In genomic region chr6:136262940-136263339, GRCh38 we compare ENCODE assay signal across 19 cellular contexts. TPM values are rescaled to one million over a fixed set of nuclear protein-coding genes. Genes with fewer than 3 reads are reported as not detected.
A peak's percentile ranks its signal among the peaks of the same experiment; 100 is the strongest.
DNase-seq lines count a peak whose midpoint lies in the region; ATAC-seq, FAIRE-seq and TF ChIP-seq lines count a peak whose summit lies in the region.
"Had no signal": no experiment of that assay in that cellular context is flagged by ENCODE, and none has a peak within 500 bp of the region (broad histone marks: within the 10 kb centered on the region; RNA-seq: fewer than 3 reads in every experiment).

No MANE protein-coding gene starts in this region.

- no peak for TF ChIP-seq EP300 in HepG2 (IDR thresholded peaks at IDR 0.05; ENCODE audit: low read depth in 2 of 2, low read length in 2 of 2)
- TF ChIP-seq EP300 in HepG2 (CRISPR knock-in tag; IDR thresholded peaks at IDR 0.05; ENCODE audit: borderline replicate concordance): no peak

- no peak overlapping the region for H3K9ac ChIP-seq in HepG2 (ENCODE audit: insufficient read depth, low read depth, low read length)
- no peak overlapping the region for H3K9ac ChIP-seq in smooth muscle cell (ENCODE audit: low read depth)

- CTCF ChIA-PET in activated CD8-positive, alpha-beta T cell treated with anti-CD3 and anti-CD28 coated beads for 36 hours (lab: Charles Lee): interaction anchor here (1.0 to 1.6 kb wide), 3 partner anchors 9 to 36 kb away, joined by 3 to 6 read pairs (median 4); no protein-coding TSS in a partner anchor
- CTCF ChIA-PET in activated CD8-positive, alpha-beta T cell treated with anti-CD3 and anti-CD28 coated beads, Interleukin-2, amount 10 ng/mL, durations not matched to agents 7 days and 5 days (lab: Charles Lee): interaction anchor here (1.1 to 1.4 kb wide), 2 partner anchors 19 to 21 kb away, joined by 3 to 4 read pairs; no protein-coding TSS in a partner anchor
- CTCF ChIA-PET in HepG2 (lab: Yijun Ruan, JAX; ENCODE audit: low intra/inter-chr PET ratio, low total read pairs): no interaction called here

- peak overlapping the region; percentile 66 for H3K27ac Mint-ChIP-seq in activated CD8-positive, alpha-beta T cell treated with anti-CD3 and anti-CD28 coated beads for 36 hours
- no peak overlapping the region for H3K27ac Mint-ChIP-seq in activated CD8-positive, alpha-beta T cell treated with anti-CD3 and anti-CD28 coated beads, Interleukin-2, amount 10 ng/mL, durations not matched to agents 7 days and 5 days
- peak overlapping the region; percentile 25 for H3K27ac Mint-ChIP-seq in activated naive CD8-positive, alpha-beta T cell treated with anti-CD3 and anti-CD28 coated beads for 36 hours

- no peak for TF ChIP-seq RAD21 in HepG2 (CRISPR knock-in tag; IDR thresholded peaks at IDR 0.05)

- in situ Hi-C loops in HepG2 (cut with HindIII; ENCODE audit: extremely low pct_ligation_motif_present, low pct_unique_long_range_greater_than_20kb): no loop called here

- H3K9me3 ChIP-seq in HepG2 (ENCODE audit: low read length): no peaks in the 10 kb centered on the region
- H3K9me3 ChIP-seq in right lobe of liver: no peaks in the 10 kb centered on the region
- H3K9me3 ChIP-seq in smooth muscle cell (replicated peaks; ENCODE audit: low read depth): no peaks in the 10 kb centered on the region

- no peaks in the 10 kb centered on the region for H3K27me3 Mint-ChIP-seq in activated CD8-positive, alpha-beta T cell treated with anti-CD3 and anti-CD28 coated beads for 36 hours
- no peaks in the 10 kb centered on the region for H3K27me3 Mint-ChIP-seq in activated CD8-positive, alpha-beta T cell treated with anti-CD3 and anti-CD28 coated beads, Interleukin-2, amount 10 ng/mL, durations not matched to agents 7 days and 5 days (ENCODE audit: low read depth)
- H3K27me3 Mint-ChIP-seq in activated naive CD8-positive, alpha-beta T cell treated with anti-CD3 and anti-CD28 coated beads for 36 hours: no peaks in the 10 kb centered on the region

- H3K4me3 ChIP-seq in HepG2 (replicated peaks in 1 of 3; ENCODE audit: insufficient read depth in 1 of 3, low read depth in 2 of 3, low read length in 3 of 3): no peak overlapping the region
- no peak overlapping the region for H3K4me3 ChIP-seq in right lobe of liver
- no peak overlapping the region for H3K4me3 ChIP-seq in smooth muscle cell

- 100% methylated on average over 1 of the region's 1 CpG for WGBS in HepG2 (ENCODE audit: low lambda C conversion rate)
- 69% methylated on average over 1 of the region's 1 CpG for WGBS in right lobe of liver (ENCODE audit: insufficient coverage, low coverage, low lambda C conversion rate, missing lambda C conversion rate)
- WGBS in smooth muscle cell (ENCODE audit: low lambda C conversion rate): 26% methylated on average over 1 of the region's 1 CpG

- H3K4me1 ChIP-seq in HepG2 (ENCODE audit: insufficient read depth, low read length) (no peaks in the 10 kb centered on the region), right lobe of liver (no peaks in the 10 kb centered on the region), smooth muscle cell (ENCODE audit: low read depth) (no peaks in the 10 kb centered on the region)

- BruUV-seq in HepG2 (replicated peaks; lab: Mats Ljungman, UMichigan): no TSS peak

- DNase-seq in activated CD8-positive, alpha-beta T cell treated with anti-CD3 and anti-CD28 coated beads for 36 hours: no peak
- DNase-seq in activated CD8-positive, alpha-beta T cell treated with anti-CD3 and anti-CD28 coated beads, Interleukin-2, amount 10 ng/mL, durations not matched to agents 7 days and 5 days: no peak
- DNase-seq in HepG2 (ENCODE audit: low spot score) (no peak), right lobe of liver (no peak), smooth muscle cell (lab: John Stamatoyannopoulos, UW; ENCODE audit: unreplicated experiment) (no peak), NCI-H1417 treated with DMSO at 0.1 percent for 48 hours (lab: John Stamatoyannopoulos, UW) (no peak)
- no peak for DNase-seq in activated naive CD8-positive, alpha-beta T cell treated with anti-CD3 and anti-CD28 coated beads for 36 hours
- DNase-seq: DMS53, GDM1, Kasumi-1, NCI-H1417, NCI-H187, NCI-H446, NCI-H526 had no signal

- H3K36me3 Mint-ChIP-seq in activated CD8-positive, alpha-beta T cell treated with anti-CD3 and anti-CD28 coated beads for 36 hours (ENCODE audit: low read depth): peaks cover 60% of the 10 kb centered on the region
- peaks cover 71% of the 10 kb centered on the region for H3K36me3 Mint-ChIP-seq in activated CD8-positive, alpha-beta T cell treated with anti-CD3 and anti-CD28 coated beads, Interleukin-2, amount 10 ng/mL, durations not matched to agents 7 days and 5 days (ENCODE audit: low read depth)
- H3K36me3 Mint-ChIP-seq in activated naive CD8-positive, alpha-beta T cell treated with anti-CD3 and anti-CD28 coated beads for 36 hours: peaks cover 40% of the 10 kb centered on the region

- no peak overlapping the region for H3K27ac ChIP-seq in HepG2 (ENCODE audit: extremely low read length, insufficient read depth, low read length)
- no peak overlapping the region for H3K27ac ChIP-seq in right lobe of liver
- peak overlapping the region; percentile 7 for H3K27ac ChIP-seq in smooth muscle cell (ENCODE audit: low read depth)
- H3K27ac ChIP-seq: C4-2B had no signal

- peaks cover 12% of the 10 kb centered on the region for H3F3A ChIP-seq in smooth muscle cell (ENCODE audit: low read depth)

- no peak for FAIRE-seq in HepG2 (lab: Jason Lieb, UNC)
- FAIRE-seq: GM19239, HTR-8/SVneo, RCC 7860 had no signal

- no peak overlapping the region for H3K4me2 ChIP-seq in HepG2 (ENCODE audit: low read depth, low read length)
- no peak overlapping the region for H3K4me2 ChIP-seq in smooth muscle cell

- H3K79me2 ChIP-seq in HepG2 (ENCODE audit: insufficient read depth, low read length): peaks cover 20% of the 10 kb centered on the region
- peaks cover 44% of the 10 kb centered on the region for H3K79me2 ChIP-seq in smooth muscle cell (ENCODE audit: low read depth)

- intact Hi-C loops in activated CD8-positive, alpha-beta T cell treated with anti-CD3 and anti-CD28 coated beads for 36 hours (cut with micrococcal nuclease): loop anchor here (10.0 kb wide), 1 partner anchor 52 kb away; no protein-coding TSS in a partner anchor
- intact Hi-C loops in HepG2 (cut with micrococcal nuclease; ENCODE audit: unreplicated experiment) (no loop called here), right lobe of liver (cut with DNase I) (no loop called here)

- ATAC-seq in activated CD8-positive, alpha-beta T cell treated with anti-CD3 and anti-CD28 coated beads for 36 hours: no peak
- no peak for ATAC-seq in activated CD8-positive, alpha-beta T cell treated with anti-CD3 and anti-CD28 coated beads, Interleukin-2, amount 10 ng/mL, durations not matched to agents 7 days and 5 days
- ATAC-seq in HepG2 (peak; percentile 17; the same call in 2 of the 3 replicates), right lobe of liver (no peak), GM18873 (IDR thresholded peaks at IDR 0.05; ENCODE audit: low FRiP score, unreplicated experiment) (no peak)

- H3K4me1 Mint-ChIP-seq in activated CD8-positive, alpha-beta T cell treated with anti-CD3 and anti-CD28 coated beads for 36 hours (ENCODE audit: low read depth): peaks cover 32% of the 10 kb centered on the region
- no peaks in the 10 kb centered on the region for H3K4me1 Mint-ChIP-seq in activated CD8-positive, alpha-beta T cell treated with anti-CD3 and anti-CD28 coated beads, Interleukin-2, amount 10 ng/mL, durations not matched to agents 7 days and 5 days (ENCODE audit: low read depth)
- H3K4me1 Mint-ChIP-seq in activated naive CD8-positive, alpha-beta T cell treated with anti-CD3 and anti-CD28 coated beads for 36 hours: peaks cover 37% of the 10 kb centered on the region

- H2AFZ ChIP-seq in HepG2 (ENCODE audit: low read length): no peak overlapping the region
- H2AFZ ChIP-seq in smooth muscle cell (ENCODE audit: low read depth): no peak overlapping the region

- no peak for TF ChIP-seq CTCF in activated CD8-positive, alpha-beta T cell treated with anti-CD3 and anti-CD28 coated beads for 36 hours (IDR thresholded peaks at IDR 0.05)
- no peak for TF ChIP-seq CTCF in HepG2 (CRISPR knock-in tag; IDR thresholded peaks at IDR 0.05)
- no peak for TF ChIP-seq CTCF in right lobe of liver (IDR thresholded peaks at IDR 0.05)
- no peak for TF ChIP-seq CTCF in smooth muscle cell (IDR thresholded peaks at IDR 0.05; ENCODE audit: borderline replicate concordance, insufficient read depth, poor library complexity, severe bottlenecking)

- POLR2A ChIA-PET in activated CD8-positive, alpha-beta T cell treated with anti-CD3 and anti-CD28 coated beads for 36 hours (lab: Charles Lee): interaction anchor here (1.1 to 1.9 kb wide), 4 partner anchors 10 to 109 kb away, joined by 3 to 8 read pairs (median 6); partner anchors contain the start of gene MTFR2
- POLR2A ChIA-PET in activated CD8-positive, alpha-beta T cell treated with anti-CD3 and anti-CD28 coated beads, Interleukin-2, amount 10 ng/mL, durations not matched to agents 7 days and 5 days (lab: Charles Lee): interaction anchor here (0.7 to 1.7 kb wide), 3 partner anchors 10 to 27 kb away, joined by 3 to 8 read pairs (median 5); partner anchors contain the start of genes BCLAF1 and MTFR2
- POLR2A ChIA-PET in HepG2 (lab: Yijun Ruan, JAX): interaction anchor here (1.7 kb wide), 2 partner anchors 12 to 27 kb away, joined by 8 to 9 read pairs; partner anchors contain the start of genes BCLAF1 and MTFR2

- H3K27me3 ChIP-seq in HepG2 (ENCODE audit: control insufficient read depth in 1 of 2, insufficient read depth in 2 of 2, low read length in 2 of 2) (no peaks in the 10 kb centered on the region), right lobe of liver (no peaks in the 10 kb centered on the region), smooth muscle cell (ENCODE audit: low read depth) (no peaks in the 10 kb centered on the region)

- no peak overlapping the region for H3K4me3 Mint-ChIP-seq in activated CD8-positive, alpha-beta T cell treated with anti-CD3 and anti-CD28 coated beads for 36 hours
- no peak overlapping the region for H3K4me3 Mint-ChIP-seq in activated CD8-positive, alpha-beta T cell treated with anti-CD3 and anti-CD28 coated beads, Interleukin-2, amount 10 ng/mL, durations not matched to agents 7 days and 5 days
- H3K4me3 Mint-ChIP-seq in activated naive CD8-positive, alpha-beta T cell treated with anti-CD3 and anti-CD28 coated beads for 36 hours: no peak overlapping the region

- H3K9me3 Mint-ChIP-seq in activated CD8-positive, alpha-beta T cell treated with anti-CD3 and anti-CD28 coated beads for 36 hours: no peaks in the 10 kb centered on the region
- H3K9me3 Mint-ChIP-seq in activated CD8-positive, alpha-beta T cell treated with anti-CD3 and anti-CD28 coated beads, Interleukin-2, amount 10 ng/mL, durations not matched to agents 7 days and 5 days (ENCODE audit: insufficient read depth): no peaks in the 10 kb centered on the region
- no peaks in the 10 kb centered on the region for H3K9me3 Mint-ChIP-seq in activated naive CD8-positive, alpha-beta T cell treated with anti-CD3 and anti-CD28 coated beads for 36 hours

- TF ChIP-seq POLR2A in HepG2 (IDR thresholded peaks at IDR 0.05; ENCODE audit: insufficient read depth in 1 of 2, low read depth in 2 of 2, low read length in 2 of 2) (no peak), right lobe of liver (IDR thresholded peaks at IDR 0.05) (no peak)

- H4K20me1 ChIP-seq in HepG2 (ENCODE audit: insufficient read depth, low read length) (peaks cover 8% of the 10 kb centered on the region), smooth muscle cell (ENCODE audit: low read depth) (peaks cover 100% of the 10 kb centered on the region)

- H3K36me3 ChIP-seq in HepG2 (replicated peaks in 1 of 2; ENCODE audit: control insufficient read depth in 1 of 2, insufficient read depth in 2 of 2, low read length in 2 of 2) (peaks cover 22 to 96% of the 10 kb centered on the region in 2 experiments), right lobe of liver (peaks cover 16 to 85% (median 36%) of the 10 kb centered on the region in 4 donors), smooth muscle cell (ENCODE audit: low read depth) (peaks cover 51% of the 10 kb centered on the region)

RNA-seq across cellular contexts. Expression of gene MTFR2, which starts 12.8 kb away (rescaled TPM):
- 10 to 100 TPM; 20.9 to 23.9 TPM for total RNA-seq in activated CD8-positive, alpha-beta T cell treated with anti-CD3 and anti-CD28 coated beads for 36 hours
- total RNA-seq in activated CD8-positive, alpha-beta T cell treated with anti-CD3 and anti-CD28 coated beads, Interleukin-2, amount 10 ng/mL, durations not matched to agents 7 days and 5 days: 10 to 100 TPM; 27.2 to 27.9 TPM
- total RNA-seq in HepG2 (2016; rRNA removed; fragmentation: Illumina TruSeq; extraction: Trizol): 10.7 and 12.5 TPM in 2 replicates
- 4.1 TPM in 2 replicates for total RNA-seq in HepG2 (2016; cell fraction: cytosol; rRNA removed; fragmentation: Illumina TruSeq; extraction: Trizol; ENCODE audit: low read depth)
- 9.5 and 12.3 TPM in 2 replicates for total RNA-seq in HepG2 (2016; cell fraction: insoluble cytoplasmic fraction; rRNA removed; fragmentation: Illumina TruSeq; extraction: Trizol)
- total RNA-seq in HepG2 (2016; cell fraction: membrane; rRNA removed; fragmentation: Illumina TruSeq; extraction: Trizol): 6.1 and 7.8 TPM in 2 replicates
- 10.1 and 10.9 TPM in 2 replicates for total RNA-seq in HepG2 (2016; cell fraction: nucleus; rRNA removed; fragmentation: Illumina TruSeq; extraction: Trizol)
- 5.1 and 6.7 TPM in 2 replicates for polyA plus RNA-seq in HepG2 (2011; rRNA removed)
- polyA plus RNA-seq in HepG2 (2011; cell fraction: cytosol; rRNA removed): 3.7 and 5.7 TPM in 2 replicates
- polyA plus RNA-seq in HepG2 (2011; cell fraction: nucleus; rRNA removed): 2.8 and 5.0 TPM in 2 replicates
- 2.0 and 4.5 TPM in 2 replicates for polyA plus RNA-seq in HepG2 (2012)
- 2.5 and 2.9 TPM in 2 replicates for polyA plus RNA-seq in HepG2 (2016; cell fraction: cytosol; fragmentation: Illumina TruSeq; extraction: Trizol; ENCODE audit: low read depth)
- 16.6 and 19.4 TPM in 2 replicates for polyA plus RNA-seq in HepG2 (2016; cell fraction: insoluble cytoplasmic fraction; fragmentation: Illumina TruSeq; extraction: Trizol; ENCODE audit: low read depth)
- 3.7 and 4.4 TPM in 2 replicates for polyA plus RNA-seq in HepG2 (2016; cell fraction: membrane; fragmentation: Illumina TruSeq; extraction: Trizol; ENCODE audit: low read depth)
- 14.9 and 16.4 TPM in 2 replicates for polyA plus RNA-seq in HepG2 (2016; cell fraction: nucleus; fragmentation: Illumina TruSeq; extraction: Trizol; ENCODE audit: insufficient read depth, low read depth)
- polyA minus RNA-seq in HepG2 (2011; rRNA and poly(A)+ RNA removed; ENCODE audit: low replicate concordance): 4.5 and 22.8 TPM in 2 replicates
- 1.5 and 2.5 TPM in 2 replicates for polyA minus RNA-seq in HepG2 (2011; cell fraction: cytosol; rRNA and poly(A)+ RNA removed)
- 8.3 and 13.4 TPM in 2 replicates for polyA minus RNA-seq in HepG2 (2011; cell fraction: nucleus; rRNA and poly(A)+ RNA removed)
- total RNA-seq in right lobe of liver: under 1 TPM in 4 of 6 experiments, not detected in 2; 0.12 to 0.68 (median 0.45) TPM
- total RNA-seq in activated naive CD8-positive, alpha-beta T cell treated with anti-CD3 and anti-CD28 coated beads for 36 hours: 10 to 100 TPM; 28.4 to 30.0 TPM
- total RNA-seq in smooth muscle cell: 10.9 and 12.4 TPM in 2 replicates
- 1.4 and 2.7 TPM in 2 replicates for polyA plus RNA-seq in smooth muscle cell

RNA-seq across cellular contexts. Expression of gene BCLAF1, which starts 26.7 kb away (rescaled TPM):
- total RNA-seq in activated CD8-positive, alpha-beta T cell treated with anti-CD3 and anti-CD28 coated beads for 36 hours: 100 to 1,000 TPM; 128 to 137 TPM
- total RNA-seq in activated CD8-positive, alpha-beta T cell treated with anti-CD3 and anti-CD28 coated beads, Interleukin-2, amount 10 ng/mL, durations not matched to agents 7 days and 5 days: 100 to 1,000 TPM; 126 to 133 TPM
- 292 and 439 TPM in 2 replicates for total RNA-seq in HepG2 (2016; rRNA removed; fragmentation: Illumina TruSeq; extraction: Trizol)
- 20.2 and 21.8 TPM in 2 replicates for total RNA-seq in HepG2 (2016; cell fraction: cytosol; rRNA removed; fragmentation: Illumina TruSeq; extraction: Trizol; ENCODE audit: low read depth)
- total RNA-seq in HepG2 (2016; cell fraction: insoluble cytoplasmic fraction; rRNA removed; fragmentation: Illumina TruSeq; extraction: Trizol): 277 and 462 TPM in 2 replicates
- 30.3 and 37.3 TPM in 2 replicates for total RNA-seq in HepG2 (2016; cell fraction: membrane; rRNA removed; fragmentation: Illumina TruSeq; extraction: Trizol)
- total RNA-seq in HepG2 (2016; cell fraction: nucleus; rRNA removed; fragmentation: Illumina TruSeq; extraction: Trizol): 318 and 332 TPM in 2 replicates
- polyA plus RNA-seq in HepG2 (2011; rRNA removed): 40.4 and 55.3 TPM in 2 replicates
- polyA plus RNA-seq in HepG2 (2011; cell fraction: cytosol; rRNA removed): 15.1 and 21.6 TPM in 2 replicates
- polyA plus RNA-seq in HepG2 (2011; cell fraction: nucleus; rRNA removed): 55.9 and 61.4 TPM in 2 replicates
- polyA plus RNA-seq in HepG2 (2012): 46.3 and 82.3 TPM in 2 replicates
- polyA plus RNA-seq in HepG2 (2016; cell fraction: cytosol; fragmentation: Illumina TruSeq; extraction: Trizol; ENCODE audit: low read depth): 3.5 and 3.6 TPM in 2 replicates
- polyA plus RNA-seq in HepG2 (2016; cell fraction: insoluble cytoplasmic fraction; fragmentation: Illumina TruSeq; extraction: Trizol; ENCODE audit: low read depth): 251 and 266 TPM in 2 replicates
- polyA plus RNA-seq in HepG2 (2016; cell fraction: membrane; fragmentation: Illumina TruSeq; extraction: Trizol; ENCODE audit: low read depth): 7.1 and 11.2 TPM in 2 replicates
- polyA plus RNA-seq in HepG2 (2016; cell fraction: nucleus; fragmentation: Illumina TruSeq; extraction: Trizol; ENCODE audit: insufficient read depth, low read depth): 153 and 159 TPM in 2 replicates
- 71.2 and 104 TPM in 2 replicates for polyA minus RNA-seq in HepG2 (2011; rRNA and poly(A)+ RNA removed; ENCODE audit: low replicate concordance)
- 64.1 and 70.1 TPM in 2 replicates for polyA minus RNA-seq in HepG2 (2011; cell fraction: cytosol; rRNA and poly(A)+ RNA removed)
- 566 and 662 TPM in 2 replicates for polyA minus RNA-seq in HepG2 (2011; cell fraction: nucleus; rRNA and poly(A)+ RNA removed)
- 10 to 100 TPM; 30.5 to 57.2 (median 40.6) TPM for total RNA-seq in right lobe of liver
- total RNA-seq in activated naive CD8-positive, alpha-beta T cell treated with anti-CD3 and anti-CD28 coated beads for 36 hours: 100 to 1,000 TPM; 237 to 239 TPM
- 151 and 193 TPM in 2 replicates for total RNA-seq in smooth muscle cell
- 61.1 and 68.2 TPM in 2 replicates for polyA plus RNA-seq in smooth muscle cell
